ENCODE assay signal across 8 cellular contexts in genomic region chr14:35534130-35534883, GRCh38. TPM values are rescaled to one million over a fixed set of nuclear protein-coding genes. Genes with fewer than 3 reads are reported as not detected.
A peak's percentile ranks its signal among the peaks of the same experiment; 100 is the strongest.
DNase-seq lines count a peak whose midpoint lies in the region; ATAC-seq, FAIRE-seq and TF ChIP-seq lines count a peak whose summit lies in the region.

A gene with protein sequence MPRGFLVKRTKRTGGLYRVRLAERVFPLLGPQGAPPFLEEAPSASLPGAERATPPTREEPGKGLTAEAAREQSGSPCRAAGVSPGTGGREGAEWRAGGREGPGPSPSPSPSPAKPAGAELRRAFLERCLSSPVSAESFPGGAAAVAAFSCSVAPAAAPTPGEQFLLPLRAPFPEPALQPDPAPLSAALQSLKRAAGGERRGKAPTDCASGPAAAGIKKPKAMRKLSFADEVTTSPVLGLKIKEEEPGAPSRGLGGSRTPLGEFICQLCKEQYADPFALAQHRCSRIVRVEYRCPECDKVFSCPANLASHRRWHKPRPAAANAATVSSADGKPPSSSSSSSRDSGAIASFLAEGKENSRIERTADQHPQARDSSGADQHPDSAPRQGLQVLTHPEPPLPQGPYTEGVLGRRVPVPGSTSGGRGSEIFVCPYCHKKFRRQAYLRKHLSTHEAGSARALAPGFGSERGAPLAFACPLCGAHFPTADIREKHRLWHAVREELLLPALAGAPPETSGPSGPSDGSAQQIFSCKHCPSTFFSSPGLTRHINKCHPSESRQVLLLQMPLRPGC (plus strand): TSS chr14:35534164. CDS start chr14:35534253, 89 bp downstream.

- no peak within 1 kb of the TSS for H3K27ac Mint-ChIP-seq in activated CD4-positive, alpha-beta memory T cell treated with anti-CD3 and anti-CD28 coated beads for 36 hours

- H3K9me3 ChIP-seq in BE2C = no peaks in the 10 kb centered on the region
- H3K9me3 ChIP-seq in pancreas = no peaks in the 10 kb centered on the region

- ATAC-seq in GM19043 (IDR thresholded peaks at IDR 0.05; ENCODE audit: low read depth, unreplicated experiment) = peak; percentile 6
- ATAC-seq in HG03521 (IDR thresholded peaks at IDR 0.05; ENCODE audit: unreplicated experiment) = peak; percentile 4
- peak; percentile 5 to 42 (median 30) for ATAC-seq in pancreas
- ATAC-seq in HG03175 (IDR thresholded peaks at IDR 0.05; ENCODE audit: unreplicated experiment) = no peak
- ATAC-seq in HG03457 (IDR thresholded peaks at IDR 0.05; ENCODE audit: unreplicated experiment) = no peak

- H3K27ac ChIP-seq in pancreas = no peak within 1 kb of the TSS

- H3K9me3 Mint-ChIP-seq in activated CD4-positive, alpha-beta memory T cell treated with anti-CD3 and anti-CD28 coated beads for 36 hours = no peaks in the 10 kb centered on the region

- H3K27me3 ChIP-seq in BE2C (no peaks in the 10 kb centered on the region), pancreas (peaks cover 0 to 41% (median 3%) of the 10 kb centered on the region in 4 donors)

- peaks cover 4% of the 10 kb centered on the region for H3K36me3 Mint-ChIP-seq in activated CD4-positive, alpha-beta memory T cell treated with anti-CD3 and anti-CD28 coated beads for 36 hours

- H3K36me3 ChIP-seq in BE2C (peaks cover 48% of the 10 kb centered on the region), pancreas (no peaks in the 10 kb centered on the region)

- H3K4me1 Mint-ChIP-seq in activated CD4-positive, alpha-beta memory T cell treated with anti-CD3 and anti-CD28 coated beads for 36 hours (ENCODE audit: low read depth) = peaks cover 11% of the 10 kb centered on the region

- TF ChIP-seq CTCF in BE2C (IDR thresholded peaks at IDR 0.05; ENCODE audit: low read depth, low read length) = peak; percentile 41
- no peak for TF ChIP-seq CTCF in foreskin fibroblast (IDR thresholded peaks at IDR 0.05; ENCODE audit: low read depth, low read length)
- TF ChIP-seq CTCF in pancreas (IDR thresholded peaks at IDR 0.05) = no peak

- peak within 1 kb of the TSS; percentile 65 for H3K4me3 Mint-ChIP-seq in activated CD4-positive, alpha-beta memory T cell treated with anti-CD3 and anti-CD28 coated beads for 36 hours

- 3 to 4% methylated on average over 45 to 85 of the region's 85 CpGs for WGBS in pancreas, 2 donors

- intact Hi-C loops in activated CD4-positive, alpha-beta memory T cell treated with anti-CD3 and anti-CD28 coated beads for 36 hours (cut with micrococcal nuclease) = loop anchor here (1.0 to 5.0 kb wide), 4 partner anchors 52 to 292 kb away; partner anchors contain the start of genes BRMS1L and RALGAPA1
- intact Hi-C loops in pancreas (cut with DNase I) = no loop called here

- no peak for FAIRE-seq in pancreas (lab: Jason Lieb, UNC)

- peak within 1 kb of the TSS; percentile 96 for H3K4me3 ChIP-seq in BE2C (ENCODE audit: low read depth, low read length)
- H3K4me3 ChIP-seq in foreskin fibroblast (ENCODE audit: low read depth in 1 of 2, low read length in 2 of 2) = peak within 1 kb of the TSS; percentile 54 to 58
- H3K4me3 ChIP-seq in pancreas = peak within 1 kb of the TSS; percentile 31 to 65 (median 44)

- peaks cover 11% of the 10 kb centered on the region for H3K4me1 ChIP-seq in BE2C
- peaks cover 0 to 12% (median 11%) of the 10 kb centered on the region in 3 donors for H3K4me1 ChIP-seq in pancreas

- peaks cover 35% of the 10 kb centered on the region for H3K27me3 Mint-ChIP-seq in activated CD4-positive, alpha-beta memory T cell treated with anti-CD3 and anti-CD28 coated beads for 36 hours

- no peak for DNase-seq in BE2C
- peak; percentile 18 for DNase-seq in activated CD4-positive, alpha-beta memory T cell treated with anti-CD3 and anti-CD28 coated beads for 36 hours
- peak in 1 of 2 donors; percentile 18 for DNase-seq in foreskin fibroblast
- peak in 3 of 6 donors; percentile 17 to 79 (median 64) for DNase-seq in pancreas

- CTCF ChIA-PET in activated CD4-positive, alpha-beta memory T cell treated with anti-CD3 and anti-CD28 coated beads for 36 hours (lab: Charles Lee) = no interaction called here

- POLR2A ChIA-PET in activated CD4-positive, alpha-beta memory T cell treated with anti-CD3 and anti-CD28 coated beads for 36 hours (lab: Charles Lee) = interaction anchor here (0.5 to 2.2 kb wide), 3 partner anchors 12 to 691 kb away, joined by 4 to 6 read pairs (median 4); partner anchors contain the start of gene BRMS1L

RNA-seq across cellular contexts. Expression of the gene that starts here (rescaled TPM):
- 276 TPM for polyA plus RNA-seq in BE2C (2012; ENCODE audit: insufficient read depth, insufficient read length, low read depth)
- not detected for total RNA-seq in activated CD4-positive, alpha-beta memory T cell treated with anti-CD3 and anti-CD28 coated beads for 36 hours
- not detected for total RNA-seq in pancreas
- not detected for polyA plus RNA-seq in pancreas

Comparison
In these comparisons a context has a peak if more than half of its experiments do, and no peak if none do; other contexts are left out.
1. Peak in DNase-seq in activated CD4-positive, alpha-beta memory T cell treated with anti-CD3 and anti-CD28 coated beads for 36 hours; RNA of the gene not detected or under 1 TPM.
2. Peak in ATAC-seq and H3K4me3 ChIP-seq in pancreas; RNA of the gene not detected or under 1 TPM.
3. H3K4me3 ChIP-seq: peak in every context shown above with its lines; median percentile 96 in BE2C; 56 in foreskin fibroblast; 44 in pancreas.
4. ATAC-seq: peak in GM19043 (single experiment) and HG03521 (single experiment); none in HG03175 (single experiment) and HG03457 (single experiment).